In the genomic region with DNA sequence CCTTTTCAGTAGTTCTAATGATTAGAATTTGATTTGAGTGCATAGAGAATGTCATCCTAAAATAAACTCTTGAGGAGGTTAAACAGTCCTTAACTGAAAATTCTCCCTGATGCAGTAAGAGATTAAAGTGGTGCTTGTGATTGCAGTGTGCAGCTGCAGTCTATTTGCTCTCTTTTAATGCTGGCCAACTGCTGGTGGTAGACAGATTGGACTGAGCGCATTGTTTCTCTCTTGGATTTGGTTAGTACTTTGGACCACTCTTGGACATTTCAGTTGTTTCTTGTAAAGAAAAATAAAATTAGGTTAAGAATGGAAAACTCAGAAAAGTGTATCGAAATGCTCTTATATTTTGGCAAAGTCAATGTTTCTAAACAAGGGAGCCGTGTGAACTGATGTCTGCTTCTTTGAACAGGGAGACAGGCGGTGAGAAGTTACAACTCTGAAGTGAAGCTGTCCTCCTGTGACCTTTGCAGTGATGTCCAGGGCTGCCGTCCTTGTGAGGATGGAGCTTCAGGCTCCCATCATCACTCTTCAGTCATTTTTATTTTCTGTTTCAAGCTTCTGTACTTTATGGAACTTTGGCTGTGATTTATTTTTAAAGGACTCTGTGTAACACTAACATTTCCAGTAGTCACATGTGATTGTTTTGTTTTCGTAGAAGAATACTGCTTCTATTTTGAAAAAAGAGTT, we compare ENCODE assay signal across 21 cellular contexts.
DNase-seq lines count a peak whose midpoint lies in the region; TF ChIP-seq lines count a peak whose summit lies in the region.
"Had no signal": no experiment of that assay in that cellular context is flagged by ENCODE, and none has a peak within 500 bp of the region (broad histone marks: within the 10 kb centered on the region; RNA-seq: fewer than 3 reads in every experiment).

No MANE protein-coding gene starts in this region.

- peaks cover 4% of the 10 kb centered on the region for H3K9me3 Mint-ChIP-seq in T-helper 2 cell treated with Interferon-gamma antibody and Interleukin-4, amounts not matched to agents 5 μg/mL and 100 μg/mL, for 36 hours
- H3K9me3 Mint-ChIP-seq: neural crest cell had no signal

- peaks cover 26% of the 10 kb centered on the region for H3K36me3 Mint-ChIP-seq in T-helper 2 cell treated with Interferon-gamma antibody and Interleukin-4, amounts not matched to agents 5 μg/mL and 100 μg/mL, for 36 hours (ENCODE audit: low read depth)

- no peak for TF ChIP-seq EP300 in sigmoid colon (IDR thresholded peaks at IDR 0.05)

- no peak overlapping the region for H3K4me3 Mint-ChIP-seq in T-helper 2 cell treated with Interferon-gamma antibody and Interleukin-4, amounts not matched to agents 5 μg/mL and 100 μg/mL, for 36 hours
- H3K4me3 Mint-ChIP-seq: neural crest cell had no signal

- peak overlapping the region in 3 of 4 donors; percentile 10 to 54 (median 42) for H3K27ac ChIP-seq in sigmoid colon
- H3K27ac ChIP-seq: adrenal gland, foreskin keratinocyte, GM23248, testis had no signal

- H3K27ac Mint-ChIP-seq in T-helper 2 cell treated with Interferon-gamma antibody and Interleukin-4, amounts not matched to agents 5 μg/mL and 100 μg/mL, for 36 hours, result no peak overlapping the region

- H3K27me3 Mint-ChIP-seq in T-helper 2 cell treated with Interferon-gamma antibody and Interleukin-4, amounts not matched to agents 5 μg/mL and 100 μg/mL, for 36 hours (ENCODE audit: low read depth), result no peaks in the 10 kb centered on the region

- no peaks in the 10 kb centered on the region for H3K27me3 ChIP-seq in sigmoid colon
- H3K27me3 ChIP-seq: adrenal gland, foreskin keratinocyte, testis had no signal

- WGBS in sigmoid colon, 2 donors, result 55 to 65% methylated on average over 6 of the region's 6 CpGs

- intact Hi-C loops in sigmoid colon (cut with DNase I), result no loop called here

- H3K4me1 ChIP-seq in sigmoid colon, result peaks cover 0 to 15% (median 11%) of the 10 kb centered on the region in 4 donors
- H3K4me1 ChIP-seq: adrenal gland, foreskin keratinocyte, testis had no signal

- H3K36me3 ChIP-seq in sigmoid colon, result peaks cover 0 to 30% (median 0%) of the 10 kb centered on the region in 4 donors
- H3K36me3 ChIP-seq: adrenal gland had no signal

- H3K9me3 ChIP-seq in sigmoid colon, result peaks cover 0 to 3% (median under 1%) of the 10 kb centered on the region in 4 donors
- H3K9me3 ChIP-seq: adrenal gland, testis had no signal

- no peak for TF ChIP-seq POLR2A in sigmoid colon (IDR thresholded peaks at IDR 0.05)

- DNase-seq in DMS79 treated with DMSO at 0.1 percent for 48 hours (lab: John Stamatoyannopoulos, UW) (peak; percentile 63), NCI-H2081 treated with DMSO at 0.1 percent for 48 hours (lab: John Stamatoyannopoulos, UW) (peak; percentile 30), fibroblast of peridontal ligament (ENCODE audit: extremely low read depth) (peak; percentile 31), sigmoid colon (no peak), SW480 (ENCODE audit: low spot score) (no peak), SKM-1 treated with dmso at 0.1 percent for 144 hours (lab: John Stamatoyannopoulos, UW; ENCODE audit: unreplicated experiment) (no peak)
- no peak for DNase-seq in T-helper 2 cell treated with Interferon-gamma antibody and Interleukin-4, amounts not matched to agents 5 μg/mL and 100 μg/mL, for 36 hours (ENCODE audit: low spot score)
- DNase-seq: activated CD4-positive, alpha-beta T cell treated with anti-CD3 and anti-CD28 coated beads, Interleukin-2, amount 50 U/mL, for 1 hour; activated CD8-positive, alpha-beta memory T cell treated with anti-CD3 and anti-CD28 coated beads, Interleukin-2, amount 50 U/mL, for 4 hours; adrenal gland; COR-L47; dermis blood vessel endothelial cell; GM23248; KBM-7; MV-4-11; NCI-H2227 treated with DMSO at 0.1 percent for 48 hours; RPMI8226; stimulated activated CD4-positive, alpha-beta T cell treated with anti-CD3 and anti-CD28 coated beads, Interleukin-12 subunit alpha, Interleukin-12 subunit beta, amount 100 ng/mL, for 4 hours; testis had no signal

- no peaks in the 10 kb centered on the region for H3K4me1 Mint-ChIP-seq in T-helper 2 cell treated with Interferon-gamma antibody and Interleukin-4, amounts not matched to agents 5 μg/mL and 100 μg/mL, for 36 hours (ENCODE audit: low read depth)
- H3K4me1 Mint-ChIP-seq: neural crest cell had no signal

- TF ChIP-seq CTCF in sigmoid colon (IDR thresholded peaks at IDR 0.05), result peak in 1 of 4 experiments; percentile 12

- no peak overlapping the region for H3K4me3 ChIP-seq in sigmoid colon
- H3K4me3 ChIP-seq: adrenal gland, GM23248, testis had no signal

Comparison
In these comparisons a context has a peak if more than half of its experiments do, and no peak if none do; other contexts are left out.
1. DNase-seq: peak in DMS79 treated with DMSO at 0.1 percent for 48 hours (single experiment), NCI-H2081 treated with DMSO at 0.1 percent for 48 hours (single experiment) and fibroblast of peridontal ligament (single experiment); none in sigmoid colon (single experiment), SW480 (single experiment), T-helper 2 cell treated with Interferon-gamma antibody and Interleukin-4, amounts not matched to agents 5 μg/mL and 100 μg/mL, for 36 hours (single experiment) and SKM-1 treated with dmso at 0.1 percent for 144 hours (single experiment).